In the genomic region with DNA sequence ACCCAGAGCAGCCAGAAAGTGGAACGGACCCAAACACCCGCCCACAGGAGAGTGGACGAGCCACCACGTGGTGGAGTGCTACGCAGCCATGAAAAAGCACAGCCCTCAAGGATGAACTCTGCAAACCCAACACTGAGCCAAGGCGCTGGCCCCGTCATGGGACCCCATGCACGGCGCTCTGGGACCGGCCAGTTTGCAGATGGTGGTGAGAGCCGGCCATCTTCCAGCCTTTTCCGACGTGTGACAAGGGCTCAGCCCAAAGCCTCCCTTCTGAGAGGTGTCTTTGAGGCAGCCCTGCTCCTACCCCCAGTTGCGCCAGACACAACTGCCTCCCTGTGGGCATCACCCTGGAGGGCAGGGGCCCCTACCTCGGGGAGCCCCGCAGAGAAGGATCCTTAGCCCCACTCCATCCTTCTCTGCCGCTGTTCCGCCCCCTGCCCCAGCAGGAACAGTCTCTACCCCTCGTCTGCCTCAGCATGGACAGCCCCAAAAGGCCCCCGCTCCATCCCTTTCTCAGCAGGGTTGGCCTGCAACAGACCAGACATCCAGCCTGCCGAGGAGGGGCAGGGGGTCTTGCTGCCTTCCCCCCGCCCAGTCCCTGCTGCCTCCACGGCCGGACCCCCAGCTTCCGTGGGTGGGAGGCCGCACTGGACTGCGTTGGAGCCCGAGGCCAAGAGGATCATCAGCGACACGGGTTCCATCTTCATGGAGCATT, we compare ENCODE assay signal across 25 cellular contexts.
"Had no signal": no experiment of that assay in that cellular context is flagged by ENCODE, and none has a peak within 500 bp of the region (broad histone marks: within the 10 kb centered on the region; RNA-seq: fewer than 3 reads in every experiment).

No MANE protein-coding gene starts in this region.

- H3K9me3 ChIP-seq: esophagus muscularis mucosa, lower lobe of right lung, pancreas, thyroid gland had no signal

- H3K36me3 ChIP-seq: esophagus muscularis mucosa, lower lobe of right lung, pancreas, stomach, thyroid gland had no signal

- H3K4me2 ChIP-seq: smooth muscle cell had no signal

- ATAC-seq: left ventricle myocardium superior; lower lobe of right lung; naive thymus-derived CD8-positive, alpha-beta T cell; pancreas; sciatic nerve; stimulated activated effector memory CD8-positive, alpha-beta T cell treated with anti-CD3 and anti-CD28 coated beads, Interleukin-12 subunit alpha, Interleukin-12 subunit beta, amount 100 ng/mL, for 72 hours had no signal

- DNase-seq: dermis blood vessel endothelial cell; effector memory CD4-positive, alpha-beta T cell; foreskin melanocyte; hypothalamus; immature natural killer cell; islet precursor cell; kidney glomerular epithelial cell; left ventricle myocardium superior; lower lobe of right lung; naive thymus-derived CD8-positive, alpha-beta T cell; nephron progenitor cell; occipital lobe; pancreas; retina; stimulated activated CD4-positive, alpha-beta T cell treated with anti-CD3 and anti-CD28 coated beads, Interleukin-2, amount 100 ng/mL, for 24 hours; stimulated activated CD4-positive, alpha-beta T cell treated with anti-CD3 and anti-CD28 coated beads, Interleukin-4, amount 100 ng/mL, for 24 hours; stimulated activated naive CD4-positive, alpha-beta T cell treated with Interleukin-2 at 50 U/mL for 16 hours; stomach; thyroid gland; trophoblast cell had no signal

- H3K4me1 ChIP-seq: esophagus muscularis mucosa, lower lobe of right lung, pancreas, stomach, thyroid gland had no signal

- H3K4me3 ChIP-seq: coronary artery, esophagus muscularis mucosa, lower lobe of right lung, pancreas, smooth muscle cell, stomach, thyroid gland had no signal

- H3K27ac ChIP-seq: coronary artery, esophagus muscularis mucosa, lower lobe of right lung, pancreas, stomach, thyroid gland had no signal

- H3K27me3 ChIP-seq: thyroid gland had no signal
